In the genomic region with DNA sequence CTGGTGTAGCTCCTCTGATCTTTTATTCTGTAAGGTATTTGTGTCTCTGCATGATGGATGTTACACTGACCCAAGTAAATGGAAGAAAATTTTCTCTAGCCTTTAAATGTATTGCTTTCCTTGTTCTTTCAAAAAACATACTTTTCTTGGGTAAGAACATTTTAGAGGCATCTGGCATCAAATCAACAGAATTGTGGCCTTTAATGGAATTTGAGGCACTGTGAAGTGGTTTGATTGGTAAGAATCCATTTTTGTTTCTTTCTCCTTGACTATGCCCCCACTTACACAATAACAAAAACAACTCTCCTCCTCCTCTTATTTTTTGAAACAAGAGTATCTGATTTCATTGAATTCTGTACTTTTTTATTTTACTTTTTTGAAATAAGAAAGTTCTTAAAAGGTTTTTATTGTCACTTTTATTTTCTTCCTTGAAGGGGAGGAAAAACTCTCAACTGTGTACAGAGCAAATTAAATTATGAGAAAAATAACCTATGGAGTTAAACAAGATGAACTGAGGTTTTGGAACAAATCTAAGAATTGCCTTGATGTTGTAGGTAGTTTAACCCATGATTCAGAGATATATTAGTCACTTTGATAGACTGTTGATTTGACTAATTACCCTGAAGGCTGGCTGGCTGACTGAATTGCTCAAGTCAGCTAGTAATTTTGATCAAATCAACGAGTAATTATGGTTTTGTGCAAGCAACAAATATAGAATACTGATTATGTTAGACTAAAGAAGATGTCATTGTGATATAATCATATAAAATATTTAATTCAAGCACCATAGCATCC, we compare ENCODE assay signal across 30 cellular contexts.
DNase-seq lines count a peak whose midpoint lies in the region; FAIRE-seq and TF ChIP-seq lines count a peak whose summit lies in the region.
"Had no signal": no experiment of that assay in that cellular context is flagged by ENCODE, and none has a peak within 500 bp of the region (broad histone marks: within the 10 kb centered on the region; RNA-seq: fewer than 3 reads in every experiment).

No MANE protein-coding gene starts in this region.

- peaks cover 39% of the 10 kb centered on the region for H3K27me3 Mint-ChIP-seq in activated T-cell treated with anti-CD3 and anti-CD28 coated beads, Interleukin-2, amount 50 U/mL, for 24 hours
- H3K27me3 Mint-ChIP-seq: progenitor cell of endocrine pancreas had no signal

- in situ Hi-C loops in astrocyte of the cerebellum (cut with HindIII; ENCODE audit: low sequenced_read_pairs), result no loop called here

- H3K4me3 ChIP-seq in astrocyte of the cerebellum (ENCODE audit: low read depth, low read length), result no peak overlapping the region
- H3K4me3 ChIP-seq: A549, coronary artery, tibial artery, vagina had no signal

- DNase-seq in AG20443 (ENCODE audit: low spot score), result peak; percentile 22
- DNase-seq in LHCN-M2 (ENCODE audit: low read depth), result peak; percentile 7
- DNase-seq in astrocyte of the cerebellum (ENCODE audit: low read depth), result peak; percentile 62
- peak; percentile 61 for DNase-seq in fibroblast of peridontal ligament (ENCODE audit: extremely low read depth)
- DNase-seq in HTR-8/SVneo (ENCODE audit: insufficient read length, low spot score), result no peak
- DNase-seq in activated effector memory CD4-positive, alpha-beta T cell treated with Interleukin-2 at 50 U/mL for 16 hours, result no peak
- DNase-seq in NCI-H1048 (lab: John Stamatoyannopoulos, UW), result no peak
- DNase-seq in activated T-cell treated with anti-CD3 and anti-CD28 coated beads, Interleukin-2, amount 50 U/mL, for 24 hours, result no peak
- DNase-seq: activated CD4-positive, alpha-beta memory T cell treated with anti-CD3 and anti-CD28 coated beads for 36 hours; activated naive CD4-positive, alpha-beta T cell treated with anti-CD3 and anti-CD28 coated beads, Interleukin-2, amount 50 U/mL, for 16 hours; amygdala; BE2C; effector CD8-positive, alpha-beta T cell; H7; left ventricle myocardium superior; naive B cell; NCI-H1092; NCI-H1694; NCI-H82; stimulated activated CD4-positive, alpha-beta T cell treated with anti-CD3 and anti-CD28 coated beads, Interleukin-15, amount 100 ng/mL, for 24 hours; stimulated activated CD4-positive, alpha-beta T cell treated with anti-CD3 and anti-CD28 coated beads, Interleukin-4, amount 100 ng/mL, for 4 hours; T-helper 17 cell; tibial artery had no signal

- no peak overlapping the region for H3K27ac Mint-ChIP-seq in activated T-cell treated with anti-CD3 and anti-CD28 coated beads, Interleukin-2, amount 50 U/mL, for 24 hours
- H3K27ac Mint-ChIP-seq: activated CD4-positive, alpha-beta memory T cell treated with anti-CD3 and anti-CD28 coated beads for 36 hours; activated T-helper 1 cell treated with anti-CD3 and anti-CD28 coated beads, Interleukin-12 subunit alpha, Interleukin-12 subunit beta, Interleukin-2, Interleukin-4 antibody, amounts not matched to agents 30 ng/mL and 10 ng/mL and 1 ng/mL, durations not matched to agents 14 hours and 24 hours and 36 hours; naive B cell; progenitor cell of endocrine pancreas; T-helper 17 cell had no signal

- TF ChIP-seq CTCF in astrocyte of the cerebellum (IDR thresholded peaks at IDR 0.05; ENCODE audit: low read depth, low read length, missing control alignments), result no peak

- H3K36me3 Mint-ChIP-seq in activated T-cell treated with anti-CD3 and anti-CD28 coated beads, Interleukin-2, amount 50 U/mL, for 24 hours (ENCODE audit: low read depth), result no peaks in the 10 kb centered on the region
- H3K36me3 Mint-ChIP-seq: activated CD4-positive, alpha-beta memory T cell treated with anti-CD3 and anti-CD28 coated beads for 36 hours; naive B cell had no signal

- H3K4me1 Mint-ChIP-seq in activated T-cell treated with anti-CD3 and anti-CD28 coated beads, Interleukin-2, amount 50 U/mL, for 24 hours (ENCODE audit: low read depth), result no peaks in the 10 kb centered on the region
- H3K4me1 Mint-ChIP-seq: naive B cell, T-helper 17 cell had no signal

- H3K4me3 Mint-ChIP-seq in activated T-cell treated with anti-CD3 and anti-CD28 coated beads, Interleukin-2, amount 50 U/mL, for 24 hours, result no peak overlapping the region
- H3K4me3 Mint-ChIP-seq: activated CD4-positive, alpha-beta memory T cell treated with anti-CD3 and anti-CD28 coated beads for 36 hours; activated T-helper 1 cell treated with anti-CD3 and anti-CD28 coated beads, Interleukin-12 subunit alpha, Interleukin-12 subunit beta, Interleukin-2, Interleukin-4 antibody, amounts not matched to agents 30 ng/mL and 10 ng/mL and 1 ng/mL, durations not matched to agents 14 hours and 24 hours and 36 hours; naive B cell; T-helper 17 cell had no signal

- FAIRE-seq in HTR-8/SVneo (lab: Jason Lieb, UNC), result no peak
- FAIRE-seq: A549, GM12891, TTC549 had no signal

- H3K9me3 Mint-ChIP-seq in activated T-cell treated with anti-CD3 and anti-CD28 coated beads, Interleukin-2, amount 50 U/mL, for 24 hours, result no peaks in the 10 kb centered on the region

Comparison
In these comparisons a context has a peak if more than half of its experiments do, and no peak if none do; other contexts are left out.
1. DNase-seq: peak in AG20443 (single experiment), LHCN-M2 (single experiment), astrocyte of the cerebellum (single experiment) and fibroblast of peridontal ligament (single experiment); none in HTR-8/SVneo (single experiment), activated effector memory CD4-positive, alpha-beta T cell treated with Interleukin-2 at 50 U/mL for 16 hours (single experiment), NCI-H1048 (single experiment) and activated T-cell treated with anti-CD3 and anti-CD28 coated beads, Interleukin-2, amount 50 U/mL, for 24 hours (single experiment).